ENCODE assay signal across 27 cellular contexts in genomic region chr16:82867425-82867824, GRCh38.
DNase-seq lines count a peak whose midpoint lies in the region; ATAC-seq and TF ChIP-seq lines count a peak whose summit lies in the region.
"Had no signal": no experiment of that assay in that cellular context is flagged by ENCODE, and none has a peak within 500 bp of the region (broad histone marks: within the 10 kb centered on the region; RNA-seq: fewer than 3 reads in every experiment).

No MANE protein-coding gene starts in this region.

- peak; percentile 37 for ATAC-seq in foreskin keratinocyte
- ATAC-seq: A549; activated T-cell treated with anti-CD3 and anti-CD28 coated beads, Interleukin-2, amount 50 U/mL, for 4 hours; CD8-positive, alpha-beta T cell; left ventricle myocardium superior; naive thymus-derived CD8-positive, alpha-beta T cell; stimulated activated naive CD8-positive, alpha-beta T cell treated with anti-CD3 and anti-CD28 coated beads, Interleukin-15, Interleukin-2, amounts not matched to agents 100 U/mL and 50 U/mL, for 24 hours had no signal

- no peaks in the 10 kb centered on the region for H3K9me3 ChIP-seq in MM.1S (replicated peaks; ENCODE audit: insufficient read depth, low read length)
- H3K9me3 ChIP-seq: A549 had no signal

- H3K9me2 ChIP-seq in MM.1S (replicated peaks; ENCODE audit: insufficient read depth, low read length) = no peaks in the 10 kb centered on the region

- H3K4me3 ChIP-seq in coronary artery = peak overlapping the region; percentile 7
- H3K4me3 ChIP-seq in MM.1S (ENCODE audit: low read length) = no peak overlapping the region
- H3K4me3 ChIP-seq: A549, PC-9 had no signal

- no peaks in the 10 kb centered on the region for H3K36me3 ChIP-seq in MM.1S (replicated peaks; ENCODE audit: insufficient read depth, low read length)

- no peak overlapping the region for H3K9ac ChIP-seq in MM.1S (ENCODE audit: low read length)

- H3K4me1 ChIP-seq in foreskin keratinocyte (no peaks in the 10 kb centered on the region), MM.1S (ENCODE audit: low read length) (no peaks in the 10 kb centered on the region)
- H3K4me1 ChIP-seq: A549 had no signal

- DNase-seq in A172 (ENCODE audit: low spot score) (peak; percentile 79), M059J (ENCODE audit: low read depth) (peak; percentile 67), coronary artery (ENCODE audit: low spot score) (no peak), foreskin keratinocyte (peak; percentile 3 to 21), NCI-H2196 (lab: John Stamatoyannopoulos, UW; ENCODE audit: unreplicated experiment) (no peak), OCI-M1 (lab: John Stamatoyannopoulos, UW) (no peak), OCI-M2 (lab: John Stamatoyannopoulos, UW; ENCODE audit: unreplicated experiment) (no peak), MM.1S (no peak)
- DNase-seq: activated CD4-positive, alpha-beta T cell treated with anti-CD3 and anti-CD28 coated beads, Interleukin-2, amount 10 ng/mL, durations not matched to agents 24 days and 14 days; activated naive CD4-positive, alpha-beta T cell; activated T-cell treated with anti-CD3 and anti-CD28 coated beads, Interleukin-2, amount 50 U/mL, for 4 hours; CD8-positive, alpha-beta T cell; effector CD4-positive, alpha-beta T cell; H9; KBM-7; left ventricle myocardium superior; midbrain; naive thymus-derived CD8-positive, alpha-beta T cell; NCI-H1694; NCI-H510A; nucleus accumbens; PC-9; SHP77; stimulated activated naive CD8-positive, alpha-beta T cell treated with anti-CD3 and anti-CD28 coated beads, Interleukin-15, Interleukin-2, amounts not matched to agents 100 U/mL and 50 U/mL, for 24 hours; SW 1271; T-helper 9 cell had no signal

- H3K27me3 ChIP-seq in foreskin keratinocyte (no peaks in the 10 kb centered on the region), MM.1S (replicated peaks; ENCODE audit: insufficient read depth, low read length) (no peaks in the 10 kb centered on the region)

- no peak overlapping the region for H3K4me2 ChIP-seq in MM.1S (ENCODE audit: low read depth, low read length)
- H3K4me2 ChIP-seq: A549, PC-9 had no signal

- no peaks in the 10 kb centered on the region for H3F3A ChIP-seq in MM.1S (ENCODE audit: insufficient read depth, low read length)

- no peaks in the 10 kb centered on the region for H4K20me1 ChIP-seq in MM.1S (ENCODE audit: insufficient read depth, low read length)

- TF ChIP-seq CTCF in coronary artery (IDR thresholded peaks at IDR 0.05) (no peak), foreskin keratinocyte (conservative IDR thresholded peaks at IDR 0.05) (no peak), MM.1S (IDR thresholded peaks at IDR 0.05; ENCODE audit: low read length) (no peak)

- H3K79me2 ChIP-seq in MM.1S (ENCODE audit: low read length) = no peaks in the 10 kb centered on the region

- H3K27ac ChIP-seq in coronary artery (no peak overlapping the region), foreskin keratinocyte (no peak overlapping the region), MM.1S (ENCODE audit: low read length) (no peak overlapping the region)
- H3K27ac ChIP-seq: A549, PC-9 had no signal

- no peak overlapping the region for H2AFZ ChIP-seq in MM.1S (ENCODE audit: low read length)
- H2AFZ ChIP-seq: PC-9 had no signal

Comparison
In these comparisons a context has a peak if more than half of its experiments do, and no peak if none do; other contexts are left out.
1. DNase-seq: peak in A172 (single experiment), M059J (single experiment) and foreskin keratinocyte (2 of 2); none in coronary artery (single experiment), NCI-H2196 (single experiment), OCI-M1 (single experiment), OCI-M2 (single experiment) and MM.1S (single experiment).